In genomic region chr14:104972301-104973211, GRCh38 we compare ENCODE assay signal across 8 cellular contexts. TPM values are rescaled to one million over a fixed set of nuclear protein-coding genes. Genes with fewer than 3 reads are reported as not detected.
DNase-seq lines count a peak whose midpoint lies in the region; ATAC-seq, FAIRE-seq and TF ChIP-seq lines count a peak whose summit lies in the region.

No MANE protein-coding gene starts in this region.

- peaks cover 3% of the 10 kb centered on the region for H4K20me1 ChIP-seq in keratinocyte (ENCODE audit: control insufficient read depth, extremely low read depth, insufficient read depth, low read length)

- no peak for ATAC-seq in HG02759 (IDR thresholded peaks at IDR 0.05; ENCODE audit: unreplicated experiment)
- no peak for ATAC-seq in HG03097 (IDR thresholded peaks at IDR 0.05; ENCODE audit: low FRiP score, unreplicated experiment)

- H3K4me1 ChIP-seq in adrenal gland (replicated peaks in 1 of 2) (peaks cover 15 to 47% of the 10 kb centered on the region in 2 donors), keratinocyte (ENCODE audit: control insufficient read depth, extremely low read depth, insufficient read depth, low read length) (peaks cover 74% of the 10 kb centered on the region), tibial artery (peaks cover 7 to 98% (median 94%) of the 10 kb centered on the region in 4 donors)

- H3K36me3 ChIP-seq in adrenal gland (replicated peaks in 1 of 2) = no peaks in the 10 kb centered on the region
- H3K36me3 ChIP-seq in keratinocyte (ENCODE audit: control insufficient read depth in 2 of 2, extremely low read depth in 1 of 2, insufficient read depth in 2 of 2, low read length in 2 of 2) = no peaks in the 10 kb centered on the region
- no peaks in the 10 kb centered on the region for H3K36me3 ChIP-seq in tibial artery

- no peak for TF ChIP-seq POLR2A in adrenal gland (IDR thresholded peaks at IDR 0.05)

- peaks cover 46% of the 10 kb centered on the region for H3K79me2 ChIP-seq in keratinocyte (ENCODE audit: control insufficient read depth, insufficient read depth, low read length)

- DNase-seq in adrenal gland = peak in 1 of 7 donors; percentile 30
- DNase-seq in keratinocyte (ENCODE audit: low read depth, low spot score) = peak; percentile 81
- peak; percentile 89 to 91 for DNase-seq in tibial artery
- DNase-seq in Kasumi-1 (lab: John Stamatoyannopoulos, UW) = no peak
- DNase-seq in NCI-H1105 (lab: John Stamatoyannopoulos, UW) = no peak

- no peak for TF ChIP-seq RAD21 in Ishikawa (IDR thresholded peaks at IDR 0.05; ENCODE audit: low read depth)

- peaks cover 7% of the 10 kb centered on the region for H3K27me3 ChIP-seq in adrenal gland
- H3K27me3 ChIP-seq in keratinocyte (ENCODE audit: control insufficient read depth, extremely low read depth, insufficient read depth, low read length) = no peaks in the 10 kb centered on the region
- no peaks in the 10 kb centered on the region for H3K27me3 ChIP-seq in tibial artery

- peak overlapping the region; percentile 37 for H2AFZ ChIP-seq in keratinocyte (ENCODE audit: control insufficient read depth, low read length)

- peak overlapping the region; percentile 100 for H3K9ac ChIP-seq in keratinocyte (ENCODE audit: control insufficient read depth, extremely low read depth, insufficient read depth, low read length)

- H3K9me1 ChIP-seq in keratinocyte (ENCODE audit: control insufficient read depth, extremely low read depth, insufficient read depth, low read length) = no peaks in the 10 kb centered on the region

- TF ChIP-seq CTCF in adrenal gland (IDR thresholded peaks at IDR 0.05) = no peak
- peak in 2 of 3 experiments; percentile 39 to 52 for TF ChIP-seq CTCF in keratinocyte (optimal IDR thresholded peaks at IDR 0.05 in 1 of 3, IDR thresholded peaks at IDR 0.05 in 1 of 3, conservative IDR thresholded peaks at IDR 0.05 in 1 of 3; ENCODE audit: extremely low read depth in 1 of 3, insufficient read depth in 2 of 3, low read length in 3 of 3)
- no peak for TF ChIP-seq CTCF in tibial artery (IDR thresholded peaks at IDR 0.05)

- dilution Hi-C loops in keratinocyte (cut with MboI; ENCODE audit: extremely low pct_ligation_motif_present, low sequenced_read_pairs) = no loop called here

- 68 to 80% (median 71%) methylated on average over 8 to 30 of the region's 30 CpGs for WGBS in adrenal gland, 4 donors

- no peaks in the 10 kb centered on the region for H3K9me3 ChIP-seq in adrenal gland (replicated peaks in 1 of 3)
- no peaks in the 10 kb centered on the region for H3K9me3 ChIP-seq in keratinocyte (ENCODE audit: control insufficient read depth, low read depth, low read length)
- no peaks in the 10 kb centered on the region for H3K9me3 ChIP-seq in tibial artery

- H3K4me3 ChIP-seq in adrenal gland (no peak overlapping the region), keratinocyte (ENCODE audit: control insufficient read depth in 2 of 3, extremely low read depth in 1 of 3, insufficient read depth in 2 of 3, low read depth in 1 of 3, low read length in 3 of 3) (peak overlapping the region; percentile 10 to 62 (median 49)), tibial artery (peak overlapping the region; percentile 1 to 8)

- peak; percentile 82 for TF ChIP-seq EP300 in Ishikawa (IDR thresholded peaks at IDR 0.05; ENCODE audit: borderline replicate concordance)

- H3K27ac ChIP-seq in adrenal gland = peak overlapping the region in 3 of 5 donors; percentile 48 to 87 (median 77)
- H3K27ac ChIP-seq in keratinocyte (ENCODE audit: control insufficient read depth, insufficient read depth, low read length) = peak overlapping the region; percentile 98
- H3K27ac ChIP-seq in tibial artery = peak overlapping the region; percentile 93 to 97

- peak overlapping the region; percentile 91 for H3K4me2 ChIP-seq in keratinocyte (ENCODE audit: control insufficient read depth, extremely low read depth, insufficient read depth, low read depth, low read length)

- peak; percentile 98 for FAIRE-seq in keratinocyte (lab: Jason Lieb, UNC)

- intact Hi-C loops in adrenal gland (cut with DNase I) = loop anchor here in 1 of 2 donors (5.0 kb wide), 1 partner anchor 40 kb away; no protein-coding TSS in a partner anchor
- intact Hi-C loops in tibial artery (cut with DNase I; ENCODE audit: low total_unique reads) = loop anchor here (10.0 kb wide), 1 partner anchor 108 kb away; the partner anchor contains the start of gene CEP170B

TF ChIP-seq in Ishikawa, 13 proteins besides CTCF, POLR2A, EP300 and RAD21 (continues in another document):
- TF ChIP-seq USF1 (IDR thresholded peaks at IDR 0.05) (peak; percentile 64), NFIC (IDR thresholded peaks at IDR 0.05) (peak; percentile 61), YY1 (IDR thresholded peaks at IDR 0.05; ENCODE audit: low read depth) (no peak), TCF12 (IDR thresholded peaks at IDR 0.05; ENCODE audit: low read depth) (peak; percentile 87; the same call in 1 of the 2 replicates)

RNA-seq across cellular contexts. Expression of gene AHNAK2, which starts 5.6 kb away (rescaled TPM):
- total RNA-seq in adrenal gland = 10 to 100 TPM in 2 of 8 donors, 1 to 10 TPM in 4, under 1 TPM in 2; 0.69 to 16.0 (median 4.1) TPM
- polyA plus RNA-seq in adrenal gland = 1 to 10 TPM; 1.8 to 6.5 (median 4.4) TPM
- 142 to 198 TPM (median 164 TPM) in 3 replicates for polyA plus RNA-seq in keratinocyte
- 725 TPM for polyA plus RNA-seq in keratinocyte (2011; ENCODE audit: low read depth)
- polyA plus RNA-seq in keratinocyte (2011; cell fraction: cytosol; rRNA removed) = 78.9 and 92.5 TPM in 2 replicates
- 988 and 1,021 TPM in 2 replicates for polyA plus RNA-seq in keratinocyte (2011; cell fraction: nucleus; rRNA removed)
- 289 and 443 TPM in 2 replicates for polyA plus RNA-seq in keratinocyte (2012; ENCODE audit: low replicate concordance)
- polyA minus RNA-seq in keratinocyte = 622 to 721 TPM (median 625 TPM) in 3 replicates
- polyA minus RNA-seq in keratinocyte (2011; cell fraction: cytosol; rRNA and poly(A)+ RNA removed) = 342 TPM
- polyA minus RNA-seq in keratinocyte (2011; cell fraction: nucleus; rRNA and poly(A)+ RNA removed) = 1,549 and 2,078 TPM in 2 replicates

RNA-seq across cellular contexts. Expression of gene CLBA1, which starts 13.0 kb away (rescaled TPM):
- 10 to 100 TPM in 2 of 8 donors, 1 to 10 TPM in 6; 6.3 to 13.4 (median 8.4) TPM for total RNA-seq in adrenal gland
- polyA plus RNA-seq in adrenal gland (10 to 100 TPM; 11.1 to 22.5 (median 19.9) TPM), keratinocyte (8.6 to 11.7 TPM (median 9.1 TPM) in 3 replicates)
- 3.3 TPM for polyA plus RNA-seq in keratinocyte (2011; ENCODE audit: low read depth)
- 8.1 and 9.8 TPM in 2 replicates for polyA plus RNA-seq in keratinocyte (2011; cell fraction: cytosol; rRNA removed)
- polyA plus RNA-seq in keratinocyte (2011; cell fraction: nucleus; rRNA removed) = 22.6 and 24.3 TPM in 2 replicates
- polyA plus RNA-seq in keratinocyte (2012; ENCODE audit: low replicate concordance) = 10.3 and 10.9 TPM in 2 replicates
- 5.1 to 5.2 TPM (median 5.1 TPM) in 3 replicates for polyA minus RNA-seq in keratinocyte
- polyA minus RNA-seq in keratinocyte (2011; cell fraction: cytosol; rRNA and poly(A)+ RNA removed) = 6.5 TPM
- 7.3 and 15.5 TPM in 2 replicates for polyA minus RNA-seq in keratinocyte (2011; cell fraction: nucleus; rRNA and poly(A)+ RNA removed)

RNA-seq across cellular contexts. Expression of gene PLD4, which starts 47.9 kb away (rescaled TPM):
- 1 to 10 TPM in 1 of 8 donors, under 1 TPM in 4, not detected in 3; 0.30 to 1.9 (median 0.50) TPM for total RNA-seq in adrenal gland
- polyA plus RNA-seq in adrenal gland (1 to 10 TPM in 1 of 3 donors, under 1 TPM in 2; 0.37 to 1.0 (median 0.64) TPM), keratinocyte (0.01 TPM in 1 of 3 replicates, not detected in the others)
- not detected for polyA plus RNA-seq in keratinocyte (2011; ENCODE audit: low read depth)
- polyA plus RNA-seq in keratinocyte (2011; cell fraction: cytosol; rRNA removed) = not detected in 2 replicates
- polyA plus RNA-seq in keratinocyte (2011; cell fraction: nucleus; rRNA removed) = not detected in 2 replicates
- polyA plus RNA-seq in keratinocyte (2012; ENCODE audit: low replicate concordance) = 0.87 TPM in 1 of 2 replicates, not detected in the other
- 0.07 TPM in 1 of 3 replicates, not detected in the others for polyA minus RNA-seq in keratinocyte
- not detected for polyA minus RNA-seq in keratinocyte (2011; cell fraction: cytosol; rRNA and poly(A)+ RNA removed)
- polyA minus RNA-seq in keratinocyte (2011; cell fraction: nucleus; rRNA and poly(A)+ RNA removed) = not detected in 2 replicates

RNA-seq across cellular contexts. Expression of gene CDCA4, which starts 48.3 kb away (rescaled TPM):
- total RNA-seq in adrenal gland = 1 to 10 TPM in 7 of 8 donors, under 1 TPM in 1; 0.66 to 6.1 (median 3.9) TPM
- polyA plus RNA-seq in adrenal gland = 1 to 10 TPM; 1.9 to 6.8 (median 4.9) TPM
- 29.8 to 48.7 TPM (median 35.7 TPM) in 3 replicates for polyA plus RNA-seq in keratinocyte
- polyA plus RNA-seq in keratinocyte (2011; ENCODE audit: low read depth) = 5.3 TPM
- polyA plus RNA-seq in keratinocyte (2011; cell fraction: cytosol; rRNA removed) = 22.7 and 31.2 TPM in 2 replicates
- polyA plus RNA-seq in keratinocyte (2011; cell fraction: nucleus; rRNA removed) = 30.3 and 36.4 TPM in 2 replicates
- 15.0 and 47.2 TPM in 2 replicates for polyA plus RNA-seq in keratinocyte (2012; ENCODE audit: low replicate concordance)
- polyA minus RNA-seq in keratinocyte = 21.6 to 29.0 TPM (median 28.1 TPM) in 3 replicates
- polyA minus RNA-seq in keratinocyte (2011; cell fraction: cytosol; rRNA and poly(A)+ RNA removed) = 44.7 TPM
- polyA minus RNA-seq in keratinocyte (2011; cell fraction: nucleus; rRNA and poly(A)+ RNA removed) = 20.9 and 27.0 TPM in 2 replicates

Comparison
In these comparisons a context has a peak if more than half of its experiments do, and no peak if none do; other contexts are left out.
1. DNase-seq: peak in keratinocyte (single experiment) and tibial artery (2 of 2); none in Kasumi-1 (0 of 2) and NCI-H1105 (single experiment).
2. H3K4me3 ChIP-seq: peak in keratinocyte (3 of 3) and tibial artery (2 of 2); none in adrenal gland (0 of 4).
3. CTCF ChIP-seq: peak in keratinocyte (2 of 3); none in adrenal gland (0 of 6) and tibial artery (0 of 2).
4. RNA of gene AHNAK2, which starts 5.6 kb away (polyA plus RNA-seq): 78.9 to 1,021 TPM in keratinocyte; 1.8 to 6.5 TPM in adrenal gland; every median in the first group is over 10 times any median in the second.
5. Peak in every context shown above with its lines, with median percentiles within 50 percentile points of each other: H3K27ac ChIP-seq.